In genomic region chr10:112183329-112184051, GRCh38 we compare ENCODE assay signal across 8 cellular contexts. TPM values are rescaled to one million over a fixed set of nuclear protein-coding genes. Genes with fewer than 3 reads are reported as not detected.
A peak's percentile ranks its signal among the peaks of the same experiment; 100 is the strongest.
DNase-seq lines count a peak whose midpoint lies in the region; ATAC-seq, FAIRE-seq and TF ChIP-seq lines count a peak whose summit lies in the region.

A gene with protein sequence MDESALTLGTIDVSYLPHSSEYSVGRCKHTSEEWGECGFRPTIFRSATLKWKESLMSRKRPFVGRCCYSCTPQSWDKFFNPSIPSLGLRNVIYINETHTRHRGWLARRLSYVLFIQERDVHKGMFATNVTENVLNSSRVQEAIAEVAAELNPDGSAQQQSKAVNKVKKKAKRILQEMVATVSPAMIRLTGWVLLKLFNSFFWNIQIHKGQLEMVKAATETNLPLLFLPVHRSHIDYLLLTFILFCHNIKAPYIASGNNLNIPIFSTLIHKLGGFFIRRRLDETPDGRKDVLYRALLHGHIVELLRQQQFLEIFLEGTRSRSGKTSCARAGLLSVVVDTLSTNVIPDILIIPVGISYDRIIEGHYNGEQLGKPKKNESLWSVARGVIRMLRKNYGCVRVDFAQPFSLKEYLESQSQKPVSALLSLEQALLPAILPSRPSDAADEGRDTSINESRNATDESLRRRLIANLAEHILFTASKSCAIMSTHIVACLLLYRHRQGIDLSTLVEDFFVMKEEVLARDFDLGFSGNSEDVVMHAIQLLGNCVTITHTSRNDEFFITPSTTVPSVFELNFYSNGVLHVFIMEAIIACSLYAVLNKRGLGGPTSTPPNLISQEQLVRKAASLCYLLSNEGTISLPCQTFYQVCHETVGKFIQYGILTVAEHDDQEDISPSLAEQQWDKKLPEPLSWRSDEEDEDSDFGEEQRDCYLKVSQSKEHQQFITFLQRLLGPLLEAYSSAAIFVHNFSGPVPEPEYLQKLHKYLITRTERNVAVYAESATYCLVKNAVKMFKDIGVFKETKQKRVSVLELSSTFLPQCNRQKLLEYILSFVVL (minus strand): TSS chr10:112183765. CDS start chr10:112181784, 1,981 bp downstream.

- H2AFZ ChIP-seq in astrocyte (ENCODE audit: low read depth, low read length) = peak within 1 kb of the TSS; percentile 99

- intact Hi-C loops in aorta (cut with DNase I) = loop anchor here (5.0 kb wide), 1 partner anchor 124 kb away; no protein-coding TSS in a partner anchor

- peak within 1 kb of the TSS; percentile 92 for H3K9ac ChIP-seq in astrocyte (ENCODE audit: low read length)

- peaks cover 13% of the 10 kb centered on the region for H3K9me3 Mint-ChIP-seq in T-helper 2 cell treated with Interferon-gamma antibody and Interleukin-4, amounts not matched to agents 5 μg/mL and 100 μg/mL, for 36 hours
- peaks cover 5% of the 10 kb centered on the region for H3K9me3 Mint-ChIP-seq in astrocyte (ENCODE audit: unreplicated experiment)

- peak within 1 kb of the TSS; percentile 85 for H3K27ac ChIP-seq in astrocyte (ENCODE audit: low read depth, low read length)
- H3K27ac ChIP-seq in aorta (ENCODE audit: low read depth in 1 of 2, low read length in 2 of 2) = peak within 1 kb of the TSS; percentile 47 to 98

- H3K4me3 ChIP-seq in astrocyte (ENCODE audit: insufficient read depth, low read depth, low read length) (peak within 1 kb of the TSS; percentile 92), aorta (ENCODE audit: low read length in 2 of 2) (peak within 1 kb of the TSS; percentile 63 to 76)

- in situ Hi-C loops in GM13977 (cut with MboI; ENCODE audit: low pct_unique_long_range_greater_than_20kb, low sequenced_read_pairs, unreplicated experiment) = loop anchor here (25.0 kb wide), 1 partner anchor 254 kb away; the partner anchor contains the start of genes VTI1A and ZDHHC6

- H3K27me3 ChIP-seq in astrocyte (ENCODE audit: insufficient read depth, low read length) (no peaks in the 10 kb centered on the region), aorta (ENCODE audit: control insufficient read depth in 1 of 2, insufficient read depth in 2 of 2, low read length in 1 of 2) (no peaks in the 10 kb centered on the region)

- WGBS in aorta, 2 donors = 0% methylated on average over 46 of the region's 46 CpGs

- peaks cover 5% of the 10 kb centered on the region for H3K4me1 ChIP-seq in astrocyte (ENCODE audit: insufficient read depth, low read length)
- H3K4me1 ChIP-seq in aorta (ENCODE audit: control insufficient read depth in 1 of 2, insufficient read depth in 2 of 2, low read length in 2 of 2) = no peaks in the 10 kb centered on the region

- H3K27me3 Mint-ChIP-seq in T-helper 2 cell treated with Interferon-gamma antibody and Interleukin-4, amounts not matched to agents 5 μg/mL and 100 μg/mL, for 36 hours (ENCODE audit: low read depth) = peaks cover 14% of the 10 kb centered on the region
- H3K27me3 Mint-ChIP-seq in astrocyte (ENCODE audit: low read depth, unreplicated experiment) = no peaks in the 10 kb centered on the region

- H3K4me2 ChIP-seq in astrocyte (ENCODE audit: low read length) = peak within 1 kb of the TSS; percentile 95

- H3K79me2 ChIP-seq in astrocyte (ENCODE audit: insufficient read depth, low read length) = no peaks in the 10 kb centered on the region

- DNase-seq in GM13977 (ENCODE audit: low spot score) (peak; percentile 92), NCI-H1436 treated with DMSO at 0.1 percent for 48 hours (lab: John Stamatoyannopoulos, UW) (peak; percentile 54), astrocyte (ENCODE audit: low read depth) (peak; percentile 77), hepatic stellate cell (ENCODE audit: low spot score) (peak; percentile 84), renal cortical epithelial cell (ENCODE audit: low read depth) (peak; percentile 71), aorta (peak; percentile 96 to 99)
- DNase-seq in T-helper 2 cell treated with Interferon-gamma antibody and Interleukin-4, amounts not matched to agents 5 μg/mL and 100 μg/mL, for 36 hours (ENCODE audit: low spot score) = peak; percentile 99

- H3K36me3 ChIP-seq in astrocyte (ENCODE audit: insufficient read depth, low read length) (peaks cover 13% of the 10 kb centered on the region), aorta (ENCODE audit: control insufficient read depth in 1 of 2, insufficient read depth in 2 of 2, low read length in 1 of 2) (peaks cover 0 to 2% of the 10 kb centered on the region in 2 donors)

- TF ChIP-seq CTCF in GM13977 (IDR thresholded peaks at IDR 0.05; ENCODE audit: extremely low read depth, insufficient read depth, missing control alignments) (no peak), astrocyte (IDR thresholded peaks at IDR 0.05; ENCODE audit: insufficient read depth, low read depth, low read length) (no peak)

- no peaks in the 10 kb centered on the region for H4K20me1 ChIP-seq in astrocyte (ENCODE audit: insufficient read depth, low read length)

- peak within 1 kb of the TSS; percentile 87 for H3K27ac Mint-ChIP-seq in T-helper 2 cell treated with Interferon-gamma antibody and Interleukin-4, amounts not matched to agents 5 μg/mL and 100 μg/mL, for 36 hours
- H3K27ac Mint-ChIP-seq in astrocyte (ENCODE audit: unreplicated experiment) = peak within 1 kb of the TSS; percentile 71

- H3K4me1 Mint-ChIP-seq in T-helper 2 cell treated with Interferon-gamma antibody and Interleukin-4, amounts not matched to agents 5 μg/mL and 100 μg/mL, for 36 hours (ENCODE audit: low read depth) = peaks cover 18% of the 10 kb centered on the region
- H3K4me1 Mint-ChIP-seq in astrocyte (ENCODE audit: low read depth, unreplicated experiment) = peaks cover 4% of the 10 kb centered on the region

- H3K9me3 ChIP-seq in astrocyte (ENCODE audit: insufficient read depth, low read depth, low read length) (no peaks in the 10 kb centered on the region), aorta (ENCODE audit: control insufficient read depth, low read length) (no peaks in the 10 kb centered on the region)

- H3K36me3 Mint-ChIP-seq in T-helper 2 cell treated with Interferon-gamma antibody and Interleukin-4, amounts not matched to agents 5 μg/mL and 100 μg/mL, for 36 hours (ENCODE audit: low read depth) = peaks cover 4% of the 10 kb centered on the region
- H3K36me3 Mint-ChIP-seq in astrocyte (ENCODE audit: low read depth, unreplicated experiment) = peaks cover 2% of the 10 kb centered on the region

- peak; percentile 41 for FAIRE-seq in astrocyte (lab: Jason Lieb, UNC)

- peak; percentile 95 for ATAC-seq in HG02798 (IDR thresholded peaks at IDR 0.05; ENCODE audit: poor library complexity, unreplicated experiment)
- peak; percentile 98 for ATAC-seq in aorta (ENCODE audit: low FRiP score)

- peak within 1 kb of the TSS; percentile 87 for H3K4me3 Mint-ChIP-seq in T-helper 2 cell treated with Interferon-gamma antibody and Interleukin-4, amounts not matched to agents 5 μg/mL and 100 μg/mL, for 36 hours
- H3K4me3 Mint-ChIP-seq in astrocyte (ENCODE audit: unreplicated experiment) = peak within 1 kb of the TSS; percentile 86

RNA-seq across cellular contexts. Expression of the gene that starts here (rescaled TPM):
- 9.8 and 15.4 TPM in 2 replicates for total RNA-seq in astrocyte
- 8.5 and 14.9 TPM in 2 replicates for total RNA-seq in renal cortical epithelial cell
- total RNA-seq in aorta = 10 to 100 TPM; 11.4 to 13.7 TPM
- 1 to 10 TPM; 2.6 to 3.1 TPM for polyA plus RNA-seq in aorta

Comparison
In these comparisons a context has a peak if more than half of its experiments do, and no peak if none do; other contexts are left out.
1. Peak in every context shown above with its lines: DNase-seq, ATAC-seq, H3K4me3 ChIP-seq and H3K27ac ChIP-seq.